ENCODE assay signal across 27 cellular contexts in the genomic region with DNA sequence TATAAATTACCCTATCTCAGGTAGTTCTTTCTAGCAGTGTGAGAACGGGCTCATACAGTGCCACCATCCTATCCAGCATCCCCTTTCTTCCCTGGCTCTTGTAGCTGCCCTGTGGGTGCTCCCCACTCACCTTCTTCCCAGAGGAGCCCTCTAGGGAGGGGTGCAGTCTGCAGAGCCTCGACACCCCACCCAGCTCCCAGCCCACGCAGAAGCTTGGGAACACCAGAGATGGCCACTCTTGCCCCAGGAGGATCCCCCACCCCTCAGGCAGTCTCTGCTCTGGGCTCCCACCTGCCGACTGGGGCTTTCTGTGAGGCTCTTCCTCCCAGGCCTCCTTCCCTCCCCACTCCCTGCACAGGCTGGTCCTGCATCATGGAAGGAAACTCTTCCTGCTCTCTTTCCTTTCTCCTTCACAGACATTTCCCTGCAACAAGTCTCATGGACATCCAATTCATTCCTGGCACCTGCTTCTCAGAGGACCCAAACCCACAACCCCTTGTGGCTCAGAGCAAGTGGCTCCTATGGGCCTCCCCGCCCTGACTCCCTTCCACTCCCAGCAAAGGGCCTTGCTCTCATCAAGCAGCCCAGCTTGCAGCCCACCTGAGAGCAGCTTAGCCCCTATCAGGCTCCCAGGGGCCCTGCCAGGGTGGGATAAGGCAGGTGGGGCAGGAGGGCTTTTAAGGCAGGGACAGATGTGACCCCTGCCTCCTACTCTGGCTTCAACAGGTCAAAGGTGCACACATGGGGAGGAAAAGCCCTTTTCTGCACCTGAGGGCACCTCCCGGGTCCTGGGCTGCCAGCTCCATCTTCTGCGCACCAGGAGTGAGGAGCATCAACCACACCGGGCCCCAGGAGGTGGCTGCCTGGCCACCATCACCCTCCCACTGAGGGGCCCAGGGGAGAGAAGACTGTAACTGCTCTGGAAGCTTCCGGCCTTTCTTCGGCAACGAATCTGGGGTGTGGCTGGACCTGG.
DNase-seq lines count a peak whose midpoint lies in the region; ATAC-seq, FAIRE-seq and TF ChIP-seq lines count a peak whose summit lies in the region.
"Had no signal": no experiment of that assay in that cellular context is flagged by ENCODE, and none has a peak within 500 bp of the region (broad histone marks: within the 10 kb centered on the region; RNA-seq: fewer than 3 reads in every experiment).

No MANE protein-coding gene starts in this region.

- H2BK12ac ChIP-seq in H9 (ENCODE audit: insufficient read length, low read depth, low read length): no peak overlapping the region
- peak overlapping the region; percentile 60; the same call in 1 of the 2 replicates for H2BK12ac ChIP-seq in H1 (ENCODE audit: low read depth, low read length)

- H2BK5ac ChIP-seq in H9 (ENCODE audit: insufficient read length, low read length): no peak overlapping the region
- no peak overlapping the region for H2BK5ac ChIP-seq in H1 (ENCODE audit: low read depth, low read length)

- peak overlapping the region in 2 of 3 donors; percentile 58 to 74 for H3K27ac Mint-ChIP-seq in CD4-positive, CD25-positive, alpha-beta regulatory T cell
- H3K27ac Mint-ChIP-seq in H9: no peak overlapping the region
- no peak overlapping the region for H3K27ac Mint-ChIP-seq in osteocyte (ENCODE audit: unreplicated experiment)
- H3K27ac Mint-ChIP-seq: activated CD4-positive, alpha-beta T cell treated with anti-CD3 and anti-CD28 coated beads, Interleukin-2, amount 10 ng/mL, durations not matched to agents 24 days and 14 days; activated T-helper 1 cell treated with anti-CD3 and anti-CD28 coated beads, Interleukin-12 subunit alpha, Interleukin-12 subunit beta, Interleukin-2, Interleukin-4 antibody, amounts not matched to agents 30 ng/mL and 10 ng/mL and 1 ng/mL, durations not matched to agents 14 hours and 24 hours and 36 hours; dendritic cell treated with granulocyte-macrophage colony-stimulating factor and Interleukin-4, amounts not matched to agents 40 ng/mL and 50 ng/mL, for 4 days; T-helper 2 cell treated with Interferon-gamma antibody and Interleukin-4, amounts not matched to agents 5 μg/mL and 100 μg/mL, for 36 hours had no signal

- no peak overlapping the region for H4K8ac ChIP-seq in H9 (replicated peaks; ENCODE audit: insufficient read length, low read depth, low read length)
- H4K8ac ChIP-seq in H1 (ENCODE audit: extremely low read depth, insufficient read depth, low read length): no peak overlapping the region

- H2BK20ac ChIP-seq in H9 (ENCODE audit: low read depth, low read length, poor library complexity, severe bottlenecking): no peak overlapping the region
- H2BK20ac ChIP-seq in H1 (ENCODE audit: low read length): no peak overlapping the region; the same call in 1 of the 2 replicates

- H3K4me1 Mint-ChIP-seq in CD4-positive, CD25-positive, alpha-beta regulatory T cell: peaks cover 6 to 38% (median 18%) of the 10 kb centered on the region in 4 donors
- peaks cover 44 to 47% of the 10 kb centered on the region in 2 experiments for H3K4me1 Mint-ChIP-seq in H9
- H3K4me1 Mint-ChIP-seq in osteocyte (ENCODE audit: unreplicated experiment): peaks cover 2% of the 10 kb centered on the region

- H3K79me2 ChIP-seq in H9 (ENCODE audit: insufficient read depth, low read length) (no peaks in the 10 kb centered on the region), H1 (ENCODE audit: control insufficient read depth in 1 of 2, insufficient read depth in 2 of 2, low read length in 2 of 2) (no peaks in the 10 kb centered on the region)

- H3T11ph ChIP-seq in H9 (ENCODE audit: low read length): no peak overlapping the region

- TF ChIP-seq CTCF in H9 (conservative IDR thresholded peaks at IDR 0.05) (no peak), H1 (IDR thresholded peaks at IDR 0.05; ENCODE audit: control extremely low read depth in 1 of 3, insufficient read depth in 1 of 3, low read depth in 1 of 3, low read length in 3 of 3) (no peak), osteocyte (IDR thresholded peaks at IDR 0.05) (no peak)

- H4K20me1 ChIP-seq in H9 (ENCODE audit: control insufficient read depth, insufficient read depth, insufficient read length): no peaks in the 10 kb centered on the region
- H4K20me1 ChIP-seq in H1 (replicated peaks in 1 of 2; ENCODE audit: control insufficient read depth in 1 of 2, insufficient read depth in 2 of 2, low read length in 2 of 2): peaks cover 0 to 2% of the 10 kb centered on the region in 2 experiments

- H3K9me3 Mint-ChIP-seq in CD4-positive, CD25-positive, alpha-beta regulatory T cell: peaks cover 0 to 2% (median 0%) of the 10 kb centered on the region in 7 donors
- no peaks in the 10 kb centered on the region for H3K9me3 Mint-ChIP-seq in H9
- H3K9me3 Mint-ChIP-seq in osteocyte (ENCODE audit: unreplicated experiment): no peaks in the 10 kb centered on the region
- H3K9me3 Mint-ChIP-seq: activated CD4-positive, alpha-beta T cell treated with anti-CD3 and anti-CD28 coated beads, Interleukin-2, amount 10 ng/mL, durations not matched to agents 24 days and 14 days; activated naive CD4-positive, alpha-beta T cell treated with anti-CD3 and anti-CD28 coated beads, Interleukin-2, amount 50 U/mL, for 72 hours; activated T-helper 1 cell treated with anti-CD3 and anti-CD28 coated beads, Interleukin-12 subunit alpha, Interleukin-12 subunit beta, Interleukin-2, Interleukin-4 antibody, amounts not matched to agents 30 ng/mL and 10 ng/mL and 1 ng/mL, durations not matched to agents 14 hours and 24 hours and 36 hours; dendritic cell treated with granulocyte-macrophage colony-stimulating factor and Interleukin-4, amounts not matched to agents 40 ng/mL and 50 ng/mL, for 4 days; IgD-negative memory B cell; naive thymus-derived CD8-positive, alpha-beta T cell; T-helper 2 cell treated with Interferon-gamma antibody and Interleukin-4, amounts not matched to agents 5 μg/mL and 100 μg/mL, for 36 hours had no signal

- no peak overlapping the region for H2AFZ ChIP-seq in H9 (ENCODE audit: low read length)
- H2AFZ ChIP-seq in H1 (ENCODE audit: low read length): no peak overlapping the region

- no peak overlapping the region for H3K4me3 ChIP-seq in CD4-positive, CD25-positive, alpha-beta regulatory T cell (ENCODE audit: low read depth, low read length)
- H3K4me3 ChIP-seq in H1 (ENCODE audit: extremely low read depth in 1 of 4, insufficient read depth in 2 of 4, low read depth in 3 of 4, low read length in 4 of 4): no peak overlapping the region
- H3K4me3 ChIP-seq: cardiac muscle cell, pancreas, stomach, thyroid gland had no signal

- H3K27ac ChIP-seq in CD4-positive, CD25-positive, alpha-beta regulatory T cell (ENCODE audit: insufficient read depth, low read length, poor library complexity, severe bottlenecking): no peak overlapping the region
- H3K27ac ChIP-seq in H9 (ENCODE audit: insufficient read length, low read depth, low read length) (no peak overlapping the region), H1 (ENCODE audit: low read depth, low read length) (no peak overlapping the region)
- H3K27ac ChIP-seq: cardiac muscle cell, pancreas, stomach, thyroid gland had no signal

- H4K91ac ChIP-seq in H9 (ENCODE audit: insufficient read length, low read depth, low read length) (no peak overlapping the region), H1 (replicated peaks; ENCODE audit: insufficient read length, low read length) (no peak overlapping the region)

- no peak overlapping the region for H4K5ac ChIP-seq in H9 (ENCODE audit: insufficient read length, low read depth, low read length)
- no peak overlapping the region for H4K5ac ChIP-seq in H1 (ENCODE audit: insufficient read length, low read depth, low read length)

- H2BK120ac ChIP-seq in H9 (ENCODE audit: low read depth, low read length, poor library complexity, severe bottlenecking) (no peak overlapping the region), H1 (replicated peaks; ENCODE audit: low read depth, low read length) (no peak overlapping the region)

- POLR2A ChIA-PET in H1 (lab: Charles Lee; ENCODE audit: partially characterized antibody): no interaction called here

- H2BK15ac ChIP-seq in H9 (ENCODE audit: low read depth, low read length) (no peak overlapping the region), H1 (ENCODE audit: low read length) (peak overlapping the region; percentile 81; the same call in 1 of the 2 replicates)

- CTCF ChIA-PET in H1 (lab: Charles Lee; ENCODE audit: partially characterized antibody): no interaction called here

- no peaks in the 10 kb centered on the region for H3K36me3 ChIP-seq in CD4-positive, CD25-positive, alpha-beta regulatory T cell (ENCODE audit: control insufficient read depth, insufficient read depth, low read length)
- no peaks in the 10 kb centered on the region for H3K36me3 ChIP-seq in H1 (ENCODE audit: control insufficient read depth in 2 of 4, insufficient read depth in 4 of 4, low read length in 3 of 4)
- H3K36me3 ChIP-seq: cardiac muscle cell, pancreas, stomach, thyroid gland had no signal

- H3K56ac ChIP-seq in H9 (ENCODE audit: insufficient read length, low read depth, low read length) (no peak overlapping the region), H1 (replicated peaks; ENCODE audit: insufficient read length, low read depth, low read length) (no peak overlapping the region)

- WGBS in H9 (ENCODE audit: extremely low coverage, insufficient read length, low lambda C conversion rate): no CpG with 5 or more reads among the region's 11 CpGs
- WGBS in H1 (ENCODE audit: extremely low coverage in 1 of 2, insufficient coverage in 1 of 2, insufficient read length in 1 of 2, insufficient replicate concordance in 2 of 2, low coverage in 1 of 2, low lambda C conversion rate in 2 of 2, missing lambda C conversion rate in 1 of 2), 2 experiments: 90% methylated on average over 11 of the region's 11 CpGs; no CpG with 5 or more reads in 1 of the 2 experiments

- TF ChIP-seq EP300 in H1 (IDR thresholded peaks at IDR 0.05; ENCODE audit: borderline replicate concordance in 1 of 2, low read depth in 2 of 2, low read length in 2 of 2): no peak

- H3K23ac ChIP-seq in H9 (ENCODE audit: insufficient read length, low read depth, low read length): no peak overlapping the region
- no peak overlapping the region for H3K23ac ChIP-seq in H1 (ENCODE audit: insufficient read length)

- H3K18ac ChIP-seq in H9 (ENCODE audit: insufficient read length, low read depth, low read length): no peak overlapping the region
- no peak overlapping the region; the same call in 1 of the 2 replicates for H3K18ac ChIP-seq in H1 (ENCODE audit: extremely low read depth, low read length)

- H3K9me3 ChIP-seq in CD4-positive, CD25-positive, alpha-beta regulatory T cell (ENCODE audit: control insufficient read depth in 2 of 2, low read length in 2 of 2): no peaks in the 10 kb centered on the region
- H3K9me3 ChIP-seq in H9 (ENCODE audit: control insufficient read depth, low read depth, low read length) (no peaks in the 10 kb centered on the region), H1 (ENCODE audit: insufficient read depth in 2 of 2, low read depth in 1 of 2, low read length in 1 of 2) (no peaks in the 10 kb centered on the region)
- H3K9me3 ChIP-seq: pancreas, stomach, thyroid gland had no signal

- TF ChIP-seq RAD21 in H1 (IDR thresholded peaks at IDR 0.05 in 1 of 2, conservative IDR thresholded peaks at IDR 0.05 in 1 of 2; ENCODE audit: low read depth in 2 of 2, low read length in 2 of 2): no peak

- no peak for FAIRE-seq in H1 (lab: Jason Lieb, UNC)
- FAIRE-seq: GM12891, pancreas, small intestine had no signal

- H3K36me3 Mint-ChIP-seq in CD4-positive, CD25-positive, alpha-beta regulatory T cell: no peaks in the 10 kb centered on the region
- no peaks in the 10 kb centered on the region for H3K36me3 Mint-ChIP-seq in H9 (ENCODE audit: insufficient read depth in 1 of 3, low read depth in 3 of 3)
- no peaks in the 10 kb centered on the region for H3K36me3 Mint-ChIP-seq in osteocyte (ENCODE audit: unreplicated experiment)
- H3K36me3 Mint-ChIP-seq: activated naive CD4-positive, alpha-beta T cell treated with anti-CD3 and anti-CD28 coated beads, Interleukin-2, amount 50 U/mL, for 72 hours; IgD-negative memory B cell; naive thymus-derived CD8-positive, alpha-beta T cell had no signal

- H3K4ac ChIP-seq in H9 (ENCODE audit: low read depth, low read length) (no peak overlapping the region), H1 (replicated peaks; ENCODE audit: insufficient read length, low read depth, low read length) (no peak overlapping the region)

- H3K23me2 ChIP-seq in H9 (ENCODE audit: insufficient read length, low read depth, low read length, poor library complexity, severe bottlenecking) (peaks cover 10% of the 10 kb centered on the region), H1 (ENCODE audit: low read depth, low read length) (no peaks in the 10 kb centered on the region; the same call in 1 of the 2 replicates)

- H3K27me3 ChIP-seq in CD4-positive, CD25-positive, alpha-beta regulatory T cell (ENCODE audit: control insufficient read depth, insufficient read depth, low read length): peaks cover 3% of the 10 kb centered on the region
- H3K27me3 ChIP-seq in H9 (ENCODE audit: insufficient read depth, low read length) (peaks cover 4% of the 10 kb centered on the region; the same call in 1 of the 2 replicates), H1 (replicated peaks in 1 of 4; ENCODE audit: control insufficient read depth in 3 of 4, extremely low read depth in 1 of 4, insufficient read depth in 3 of 4, low read length in 3 of 4) (peaks cover 0 to 24% (median 17%) of the 10 kb centered on the region in 4 experiments; a peak in 5 of 7 replicates)
- H3K27me3 ChIP-seq: thyroid gland had no signal

- peaks cover 18% of the 10 kb centered on the region for H3K27me3 Mint-ChIP-seq in CD4-positive, CD25-positive, alpha-beta regulatory T cell
- H3K27me3 Mint-ChIP-seq in H9 (ENCODE audit: low read depth) (peaks cover 79% of the 10 kb centered on the region), osteocyte (ENCODE audit: unreplicated experiment) (peaks cover 88% of the 10 kb centered on the region)

- no peak overlapping the region for H3K14ac ChIP-seq in H9 (ENCODE audit: insufficient read depth, low read length)
- no peak overlapping the region for H3K14ac ChIP-seq in H1 (ENCODE audit: insufficient read length)

- peaks cover 23% of the 10 kb centered on the region for H3K4me1 ChIP-seq in CD4-positive, CD25-positive, alpha-beta regulatory T cell (ENCODE audit: control insufficient read depth, insufficient read depth, low read length, poor library complexity, severe bottlenecking)
- H3K4me1 ChIP-seq in H9 (ENCODE audit: insufficient read depth, low read length) (no peaks in the 10 kb centered on the region), H1 (replicated peaks in 1 of 4; ENCODE audit: control insufficient read depth in 3 of 4, insufficient read depth in 4 of 4, low read length in 3 of 4) (peaks cover 0 to 17% (median 12%) of the 10 kb centered on the region in 4 experiments; a peak in 6 of 7 replicates)
- H3K4me1 ChIP-seq: pancreas had no signal

- TF ChIP-seq POLR2A in H1 (IDR thresholded peaks at IDR 0.05; ENCODE audit: control extremely low read depth in 1 of 2, low read depth in 2 of 2, low read length in 2 of 2): no peak

- H3K9ac ChIP-seq in H9 (ENCODE audit: extremely low read depth, insufficient read length, low read length) (no peak overlapping the region), H1 (replicated peaks in 1 of 4; ENCODE audit: extremely low read depth in 1 of 4, low read depth in 3 of 4, low read length in 3 of 4) (no peak overlapping the region)

- H3K4me2 ChIP-seq in H9 (ENCODE audit: insufficient read depth, insufficient read length, low read length): no peak overlapping the region
- no peak overlapping the region; a peak in 1 of 4 replicates for H3K4me2 ChIP-seq in H1 (ENCODE audit: insufficient read depth in 1 of 2, low read depth in 2 of 2, low read length in 2 of 2)

- no peaks in the 10 kb centered on the region for H3K79me1 ChIP-seq in H9 (ENCODE audit: insufficient read depth, low read depth, low read length, poor library complexity, severe bottlenecking)
- H3K79me1 ChIP-seq in H1 (ENCODE audit: low read depth, low read length): no peaks in the 10 kb centered on the region

- no peak for DNase-seq in CD4-positive, CD25-positive, alpha-beta regulatory T cell
- DNase-seq in H9: peak; percentile 25
- peak in 1 of 2 experiments; percentile 39 for DNase-seq in H1 (ENCODE audit: low read depth in 1 of 2, low spot score in 2 of 2)
- peak; percentile 77 for DNase-seq in osteocyte (ENCODE audit: extremely low spot score, unreplicated experiment)
- DNase-seq in middle frontal gyrus (ENCODE audit: extremely low spot score, low spot score): no peak
- DNase-seq in NCI-H748 (lab: John Stamatoyannopoulos, UW; ENCODE audit: unreplicated experiment): no peak
- DNase-seq: activated CD4-positive, alpha-beta T cell treated with anti-CD3 and anti-CD28 coated beads, Interleukin-2, amount 10 ng/mL, durations not matched to agents 24 days and 14 days; hypothalamus; left ventricle myocardium superior; midbrain; NCI-H1092; NCI-H187 treated with DMSO at 0.1 percent for 48 hours; pancreas; retina; Right ventricle myocardium superior; small intestine; stomach; thyroid gland had no signal

- no peak overlapping the region for H3K4me3 Mint-ChIP-seq in CD4-positive, CD25-positive, alpha-beta regulatory T cell
- H3K4me3 Mint-ChIP-seq in H9 (no peak overlapping the region), osteocyte (ENCODE audit: unreplicated experiment) (no peak overlapping the region)
- H3K4me3 Mint-ChIP-seq: activated CD4-positive, alpha-beta T cell treated with anti-CD3 and anti-CD28 coated beads, Interleukin-2, amount 10 ng/mL, durations not matched to agents 24 days and 14 days; activated T-helper 1 cell treated with anti-CD3 and anti-CD28 coated beads, Interleukin-12 subunit alpha, Interleukin-12 subunit beta, Interleukin-2, Interleukin-4 antibody, amounts not matched to agents 30 ng/mL and 10 ng/mL and 1 ng/mL, durations not matched to agents 14 hours and 24 hours and 36 hours; dendritic cell treated with granulocyte-macrophage colony-stimulating factor and Interleukin-4, amounts not matched to agents 40 ng/mL and 50 ng/mL, for 4 days; IgD-negative memory B cell; T-helper 2 cell treated with Interferon-gamma antibody and Interleukin-4, amounts not matched to agents 5 μg/mL and 100 μg/mL, for 36 hours had no signal

- H2AK5ac ChIP-seq in H9 (ENCODE audit: insufficient read length, low read length): no peak overlapping the region
- peak overlapping the region; percentile 75; the same call in 1 of the 2 replicates for H2AK5ac ChIP-seq in H1 (ENCODE audit: low read depth, low read length)

- ATAC-seq in CD4-positive, CD25-positive, alpha-beta regulatory T cell (ENCODE audit: low read depth in 2 of 2): no peak
- no peak for ATAC-seq in HG03159 (IDR thresholded peaks at IDR 0.05; ENCODE audit: unreplicated experiment)
- ATAC-seq: activated naive CD4-positive, alpha-beta T cell treated with anti-CD3 and anti-CD28 coated beads, Interleukin-2, amount 50 U/mL, for 72 hours; left ventricle myocardium superior; naive thymus-derived CD8-positive, alpha-beta T cell; pancreas had no signal

Comparison
In these comparisons a context has a peak if more than half of its experiments do, and no peak if none do; other contexts are left out.
1. DNase-seq: peak in H9 (single experiment) and osteocyte (single experiment); none in CD4-positive, CD25-positive, alpha-beta regulatory T cell (0 of 3), middle frontal gyrus (single experiment) and NCI-H748 (single experiment).
2. H3K27ac Mint-ChIP-seq: peak in CD4-positive, CD25-positive, alpha-beta regulatory T cell (2 of 3); none in H9 (0 of 3) and osteocyte (single experiment).